ENCODE assay signal across 15 cellular contexts in genomic region chr6:63807056-63807455, GRCh38.
DNase-seq lines count a peak whose midpoint lies in the region; TF ChIP-seq lines count a peak whose summit lies in the region.
"Had no signal": no experiment of that assay in that cellular context is flagged by ENCODE, and none has a peak within 500 bp of the region (broad histone marks: within the 10 kb centered on the region; RNA-seq: fewer than 3 reads in every experiment).

No MANE protein-coding gene starts in this region.

- H4K91ac ChIP-seq in mesenchymal stem cell (ENCODE audit: low read length) = no peak overlapping the region

- H3K18ac ChIP-seq in mesenchymal stem cell (ENCODE audit: low read depth in 1 of 2, low read length in 2 of 2) = no peak overlapping the region

- H2AK5ac ChIP-seq in mesenchymal stem cell (ENCODE audit: low read length, severe bottlenecking) = no peak overlapping the region

- H2BK120ac ChIP-seq in mesenchymal stem cell (ENCODE audit: low read depth, low read length) = no peak overlapping the region

- H3K27ac ChIP-seq in 22Rv1 (peak overlapping the region; percentile 81), mesenchymal stem cell (ENCODE audit: low read length, poor library complexity, severe bottlenecking) (peak overlapping the region; percentile 45), OCI-LY7 (ENCODE audit: low read depth, low read length, poor library complexity, severe bottlenecking) (no peak overlapping the region)
- H3K27ac ChIP-seq: RWPE1 had no signal

- no peaks in the 10 kb centered on the region for H3K79me2 ChIP-seq in OCI-LY7 (ENCODE audit: insufficient read depth, low read depth, low read length)

- H3K4me3 ChIP-seq in choroid plexus epithelial cell (ENCODE audit: low read depth, low read length) (no peak overlapping the region), mesenchymal stem cell (ENCODE audit: insufficient read depth in 1 of 2, low read depth in 1 of 2, low read length in 2 of 2) (peak overlapping the region in 1 of 2 experiments; percentile 67), OCI-LY7 (ENCODE audit: low read depth, low read length, poor library complexity, severe bottlenecking) (no peak overlapping the region)
- H3K4me3 ChIP-seq: transverse colon had no signal

- H3K4me2 ChIP-seq in mesenchymal stem cell (ENCODE audit: low read length, poor library complexity, severe bottlenecking) (no peak overlapping the region), OCI-LY7 (ENCODE audit: low read length) (no peak overlapping the region)

- H3K9me3 ChIP-seq in mesenchymal stem cell (ENCODE audit: control insufficient read depth, low read length) = no peaks in the 10 kb centered on the region
- no peaks in the 10 kb centered on the region for H3K9me3 ChIP-seq in OCI-LY7 (ENCODE audit: low read length)
- H3K9me3 ChIP-seq: transverse colon had no signal

- no TSS peak for BruUV-seq in OCI-LY7 (replicated peaks; lab: Mats Ljungman, UMichigan)

- WGBS in mesenchymal stem cell = 40% methylated on average over 1 of the region's 2 CpGs

- POLR2A ChIA-PET in OCI-LY7 (lab: Charles Lee) = interaction anchor here (1.0 to 1.4 kb wide), 2 partner anchors 458 to 459 kb away, joined by 3 to 7 read pairs; no protein-coding TSS in a partner anchor

- no peaks in the 10 kb centered on the region for H3K27me3 ChIP-seq in mesenchymal stem cell (ENCODE audit: control insufficient read depth in 1 of 2, insufficient read depth in 1 of 2, low read length in 2 of 2)
- H3K27me3 ChIP-seq: transverse colon had no signal

- CTCF ChIA-PET in OCI-LY7 (lab: Charles Lee; ENCODE audit: unreplicated experiment) = interaction anchor here (1.1 kb wide), 1 partner anchor 10 kb away, joined by 3 read pairs; no protein-coding TSS in a partner anchor

- H3K4me1 ChIP-seq in mesenchymal stem cell (ENCODE audit: control insufficient read depth, insufficient read depth, low read depth, low read length) = no peaks in the 10 kb centered on the region
- H3K4me1 ChIP-seq in OCI-LY7 (ENCODE audit: insufficient read depth, low read length, poor library complexity, severe bottlenecking) = no peaks in the 10 kb centered on the region

- H4K8ac ChIP-seq in mesenchymal stem cell (ENCODE audit: low read length) = no peak overlapping the region

- no peak overlapping the region for H3K23ac ChIP-seq in mesenchymal stem cell (ENCODE audit: low read length in 2 of 2)

- intact Hi-C loops in OCI-LY7 (cut with micrococcal nuclease; ENCODE audit: unreplicated experiment) = no loop called here

- no peak overlapping the region for H2BK15ac ChIP-seq in mesenchymal stem cell (ENCODE audit: low read depth, poor library complexity, severe bottlenecking)

- no peak overlapping the region for H3K4ac ChIP-seq in mesenchymal stem cell (ENCODE audit: low read depth in 1 of 2, low read length in 2 of 2)

- H2BK5ac ChIP-seq in mesenchymal stem cell (ENCODE audit: low read depth, low read length, poor library complexity, severe bottlenecking) = no peak overlapping the region

- H3K79me1 ChIP-seq in mesenchymal stem cell (replicated peaks; ENCODE audit: low read length, poor library complexity, severe bottlenecking) = no peaks in the 10 kb centered on the region

- peak overlapping the region; percentile 80 for H3K9ac ChIP-seq in mesenchymal stem cell (ENCODE audit: low read length)

- no peak overlapping the region for H2BK12ac ChIP-seq in mesenchymal stem cell (ENCODE audit: low read length in 2 of 2)

- DNase-seq in LoVo (ENCODE audit: low spot score) (peak; percentile 5), choroid plexus epithelial cell (ENCODE audit: low read depth) (peak; percentile 17), mesenchymal stem cell (peak; percentile 63), NCI-H2171 treated with DMSO at 0.1 percent for 48 hours (lab: John Stamatoyannopoulos, UW) (no peak), NCI-H2171 (lab: John Stamatoyannopoulos, UW) (no peak), NAMALWA (ENCODE audit: low spot score) (no peak), OCI-LY7 (ENCODE audit: low spot score) (no peak)
- DNase-seq: activated naive CD4-positive, alpha-beta T cell treated with Interleukin-2 at 50 U/mL for 16 hours; cerebellar nuclear complex; DMS 273 treated with DMSO at 0.1 percent for 48 hours; MM.1S; nephron progenitor cell; transverse colon had no signal

- H3K14ac ChIP-seq in mesenchymal stem cell (ENCODE audit: low read length in 2 of 2) = no peak overlapping the region

- H2AFZ ChIP-seq in mesenchymal stem cell (ENCODE audit: low read depth, low read length) = no peak overlapping the region
- H2AFZ ChIP-seq in OCI-LY7 (ENCODE audit: low read length) = no peak overlapping the region

- no peaks in the 10 kb centered on the region for H4K20me1 ChIP-seq in OCI-LY7 (ENCODE audit: insufficient read depth, low read length)

- TF ChIP-seq CTCF in 22Rv1 (IDR thresholded peaks at IDR 0.05) = no peak
- no peak for TF ChIP-seq CTCF in choroid plexus epithelial cell (conservative IDR thresholded peaks at IDR 0.05; ENCODE audit: low read depth, low read length)
- TF ChIP-seq CTCF in OCI-LY7 (conservative IDR thresholded peaks at IDR 0.05; ENCODE audit: low read length) = no peak

- H3K9me2 ChIP-seq in OCI-LY7 (ENCODE audit: insufficient read depth, low read length) = no peaks in the 10 kb centered on the region

- H3K36me3 ChIP-seq in mesenchymal stem cell (ENCODE audit: control insufficient read depth in 1 of 2, insufficient read depth in 2 of 2, low read depth in 1 of 2, low read length in 2 of 2) (no peaks in the 10 kb centered on the region), OCI-LY7 (ENCODE audit: insufficient read depth, low read length) (no peaks in the 10 kb centered on the region)
- H3K36me3 ChIP-seq: transverse colon had no signal

Comparison
In these comparisons a context has a peak if more than half of its experiments do, and no peak if none do; other contexts are left out.
1. DNase-seq: peak in LoVo (single experiment), choroid plexus epithelial cell (single experiment) and mesenchymal stem cell (single experiment); none in NCI-H2171 treated with DMSO at 0.1 percent for 48 hours (single experiment), NCI-H2171 (single experiment), NAMALWA (single experiment) and OCI-LY7 (single experiment).